9 cellular contexts compared by ENCODE assay signal in the genomic region with DNA sequence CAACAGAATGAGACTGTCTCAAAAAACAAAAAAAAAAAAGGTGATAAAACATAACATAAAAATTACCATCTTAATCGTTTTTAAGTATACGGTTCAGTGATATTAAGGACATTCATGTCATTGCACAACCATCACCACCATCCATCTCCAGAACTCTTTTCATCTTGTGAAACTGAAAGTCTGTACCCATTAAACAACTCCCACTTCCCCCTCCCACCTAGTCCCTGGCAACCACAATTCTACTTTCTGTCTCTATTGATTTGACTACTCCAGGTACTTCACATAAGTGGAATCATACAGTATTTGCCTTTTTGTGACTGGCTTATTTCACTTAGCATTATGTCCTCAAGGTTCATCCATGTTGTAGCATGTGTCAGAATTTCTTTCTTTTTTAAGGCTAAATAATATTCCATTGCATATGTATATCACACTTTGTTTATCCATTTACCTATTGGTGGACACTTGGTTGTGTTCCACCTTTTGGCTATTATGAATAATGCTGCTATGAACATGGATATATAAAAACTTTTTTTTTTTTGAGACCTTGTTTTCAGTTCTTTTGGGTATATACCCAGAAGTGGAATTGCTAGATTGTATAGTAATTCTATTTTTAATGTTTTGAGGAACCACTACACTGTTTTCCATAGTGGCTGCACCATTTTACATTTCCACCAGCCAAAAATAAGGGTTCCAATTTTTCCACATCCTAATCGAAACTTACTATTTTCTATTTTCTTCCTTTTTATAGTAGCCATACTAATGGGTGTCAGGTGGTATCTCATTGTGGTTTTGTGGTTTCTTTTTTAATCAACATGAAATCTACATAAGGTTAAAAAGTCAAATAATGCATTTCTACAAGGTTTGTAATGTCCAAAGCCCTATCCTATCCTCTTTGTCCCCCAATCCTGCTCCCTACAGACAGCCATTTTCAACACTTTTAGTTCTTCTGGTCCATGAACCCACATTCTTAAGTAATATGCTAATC. TPM values are rescaled to one million over a fixed set of nuclear protein-coding genes. Genes with fewer than 3 reads are reported as not detected.
DNase-seq lines count a peak whose midpoint lies in the region; ATAC-seq and TF ChIP-seq lines count a peak whose summit lies in the region.
"Had no signal": no experiment of that assay in that cellular context is flagged by ENCODE, and none has a peak within 500 bp of the region (broad histone marks: within the 10 kb centered on the region; RNA-seq: fewer than 3 reads in every experiment).

No MANE protein-coding gene starts in this region.

- intact Hi-C loops in esophagus muscularis mucosa (cut with DNase I): loop anchor here (5.0 kb wide), 2 partner anchors 46 to 271 kb away; partner anchors contain the start of gene NUCB2

- H3K4me3 ChIP-seq in esophagus muscularis mucosa: no peak overlapping the region
- H3K4me3 ChIP-seq: lung had no signal

- H3K27ac ChIP-seq in esophagus muscularis mucosa (replicated peaks in 1 of 4): no peak overlapping the region

- WGBS in esophagus muscularis mucosa: 80% methylated on average over 3 of the region's 3 CpGs

- H3K9me3 ChIP-seq in esophagus muscularis mucosa: no peaks in the 10 kb centered on the region

- no peak for TF ChIP-seq EP300 in esophagus muscularis mucosa (IDR thresholded peaks at IDR 0.05)

- TF ChIP-seq POLR2A in esophagus muscularis mucosa (IDR thresholded peaks at IDR 0.05; ENCODE audit: low read depth): no peak

- no peaks in the 10 kb centered on the region for H3K36me3 ChIP-seq in esophagus muscularis mucosa

- peaks cover 0 to 8% (median 0%) of the 10 kb centered on the region in 4 donors for H3K4me1 ChIP-seq in esophagus muscularis mucosa

- ATAC-seq in HG03066 (IDR thresholded peaks at IDR 0.05; ENCODE audit: low read depth, unreplicated experiment): peak; percentile 87

- no peaks in the 10 kb centered on the region for H3K27me3 ChIP-seq in esophagus muscularis mucosa

- TF ChIP-seq CTCF in esophagus muscularis mucosa (IDR thresholded peaks at IDR 0.05): no peak

- peak; percentile 6 for DNase-seq in activated CD4-positive, CD25-positive, alpha-beta regulatory T cell treated with anti-CD3 and anti-CD28 coated beads, Interleukin-2, amount 50 U/mL, for 16 hours (ENCODE audit: low read depth, low spot score)
- no peak for DNase-seq in activated CD4-positive, CD25-positive, alpha-beta regulatory T cell (lab: John Stamatoyannopoulos, UW)
- peak; percentile 32 to 37 for DNase-seq in activated CD4-positive, alpha-beta T cell treated with anti-CD3 and anti-CD28 coated beads for 4 hours
- peak; percentile 12 to 29 for DNase-seq in stimulated activated CD8-positive, alpha-beta memory T cell treated with anti-CD3 and anti-CD28 coated beads, Interleukin-7, amount 100 ng/mL, for 4 hours (ENCODE audit: low read depth in 2 of 2)
- DNase-seq in esophagus muscularis mucosa (ENCODE audit: extremely low spot score) (no peak), HuH-7 (ENCODE audit: low spot score) (no peak), NCI-H128 (lab: John Stamatoyannopoulos, UW; ENCODE audit: unreplicated experiment) (no peak)

RNA-seq across cellular contexts. Expression of gene PIK3C2A, which starts 23.4 kb away (rescaled TPM):
- 10 to 100 TPM; 62.1 to 85.3 (median 72.7) TPM for total RNA-seq in esophagus muscularis mucosa

RNA-seq across cellular contexts. Expression of gene NUCB2, which starts 45.4 kb away (rescaled TPM):
- 10 to 100 TPM; 34.3 to 43.8 (median 42.6) TPM for total RNA-seq in esophagus muscularis mucosa

Comparison
In these comparisons a context has a peak if more than half of its experiments do, and no peak if none do; other contexts are left out.
1. DNase-seq: peak in activated CD4-positive, CD25-positive, alpha-beta regulatory T cell treated with anti-CD3 and anti-CD28 coated beads, Interleukin-2, amount 50 U/mL, for 16 hours (single experiment), activated CD4-positive, alpha-beta T cell treated with anti-CD3 and anti-CD28 coated beads for 4 hours (2 of 2) and stimulated activated CD8-positive, alpha-beta memory T cell treated with anti-CD3 and anti-CD28 coated beads, Interleukin-7, amount 100 ng/mL, for 4 hours (2 of 2); none in activated CD4-positive, CD25-positive, alpha-beta regulatory T cell (0 of 4), esophagus muscularis mucosa (single experiment), HuH-7 (single experiment) and NCI-H128 (single experiment).